18 cellular contexts compared by ENCODE assay signal in genomic region chr12:38669081-38669480, GRCh38.
"Had no signal": no experiment of that assay in that cellular context is flagged by ENCODE, and none has a peak within 500 bp of the region (broad histone marks: within the 10 kb centered on the region; RNA-seq: fewer than 3 reads in every experiment).

No MANE protein-coding gene starts in this region.

- FAIRE-seq: urothelium cell line had no signal

- H3K9me3 Mint-ChIP-seq: type B pancreatic cell had no signal

- H3K4me3 Mint-ChIP-seq: natural killer cell treated with Interleukin-12 subunit alpha and Interleukin-12 subunit beta and Interleukin-15 and Interleukin-18, amount 100 ng/mL, for 72 hours; type B pancreatic cell had no signal

- H3K36me3 Mint-ChIP-seq: natural killer cell treated with Interleukin-12 subunit alpha and Interleukin-12 subunit beta and Interleukin-15 and Interleukin-18, amount 100 ng/mL, for 72 hours; type B pancreatic cell had no signal

- ATAC-seq: gastroesophageal sphincter; left colon; natural killer cell treated with Interleukin-12 subunit alpha and Interleukin-12 subunit beta and Interleukin-15 and Interleukin-18, amount 100 ng/mL, for 72 hours had no signal

- H3K27ac Mint-ChIP-seq: natural killer cell treated with Interleukin-12 subunit alpha and Interleukin-12 subunit beta and Interleukin-15 and Interleukin-18, amount 100 ng/mL, for 72 hours; type B pancreatic cell had no signal

- H3K27me3 Mint-ChIP-seq: natural killer cell treated with Interleukin-12 subunit alpha and Interleukin-12 subunit beta and Interleukin-15 and Interleukin-18, amount 100 ng/mL, for 72 hours; type B pancreatic cell had no signal

- H3K4me1 ChIP-seq: esophagus muscularis mucosa, gastroesophageal sphincter, sigmoid colon had no signal

- H3K9me3 ChIP-seq: esophagus muscularis mucosa, gastroesophageal sphincter, neutrophil, sigmoid colon had no signal

- H3K4me3 ChIP-seq: coronary artery, esophagus muscularis mucosa, gastroesophageal sphincter, sigmoid colon, skin epidermis had no signal

- H3K27ac ChIP-seq: coronary artery, epithelial cell of prostate, esophagus muscularis mucosa, gastroesophageal sphincter, neutrophil, sigmoid colon, skin epidermis had no signal

- DNase-seq: central memory CD4-positive, alpha-beta T cell; effector CD4-positive, alpha-beta T cell; glutamatergic neuron; left colon; mammary epithelial cell; posterior cingulate gyrus; sigmoid colon; stimulated activated CD4-positive, alpha-beta T cell treated with anti-CD3 and anti-CD28 coated beads, Interleukin-2, amount 100 ng/mL, for 48 hours; stimulated activated naive CD4-positive, alpha-beta T cell treated with Interleukin-2 at 50 U/mL for 16 hours had no signal

- H3K27me3 ChIP-seq: esophagus muscularis mucosa, gastroesophageal sphincter, neutrophil, sigmoid colon had no signal

- H3K36me3 ChIP-seq: neutrophil, sigmoid colon had no signal
